In the genomic region with DNA sequence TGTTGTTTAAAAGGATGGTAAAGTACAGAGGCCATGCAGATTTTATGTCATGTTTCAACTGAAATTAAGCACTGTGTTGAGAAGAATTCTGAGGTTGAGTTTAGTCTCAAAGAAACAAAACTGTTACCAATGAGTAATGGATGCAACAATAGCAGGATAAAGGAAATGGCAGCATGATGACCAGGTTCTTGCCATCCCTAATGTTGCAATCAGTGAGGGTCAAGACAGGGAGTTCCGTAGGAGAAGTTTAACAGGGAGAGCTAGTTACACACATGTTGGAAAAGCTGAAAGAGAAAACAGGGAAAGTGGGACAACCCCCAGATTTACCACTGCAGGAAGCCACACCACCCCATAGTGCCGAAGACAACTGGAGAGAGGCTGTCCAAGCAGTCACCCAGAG, we compare ENCODE assay signal across 1 cellular context.
TF ChIP-seq lines count a peak whose summit lies in the region.

No MANE protein-coding gene starts in this region.

TF ChIP-seq in H1, 55 proteins besides CTCF, POLR2A, EP300 and RAD21:
- TF ChIP-seq, protein P1, sequence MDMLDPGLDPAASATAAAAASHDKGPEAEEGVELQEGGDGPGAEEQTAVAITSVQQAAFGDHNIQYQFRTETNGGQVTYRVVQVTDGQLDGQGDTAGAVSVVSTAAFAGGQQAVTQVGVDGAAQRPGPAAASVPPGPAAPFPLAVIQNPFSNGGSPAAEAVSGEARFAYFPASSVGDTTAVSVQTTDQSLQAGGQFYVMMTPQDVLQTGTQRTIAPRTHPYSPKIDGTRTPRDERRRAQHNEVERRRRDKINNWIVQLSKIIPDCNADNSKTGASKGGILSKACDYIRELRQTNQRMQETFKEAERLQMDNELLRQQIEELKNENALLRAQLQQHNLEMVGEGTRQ (IDR thresholded peaks at IDR 0.05; ENCODE audit: low read length): no peak
